Comparison of ENCODE assay signal across 8 cellular contexts in the genomic region with DNA sequence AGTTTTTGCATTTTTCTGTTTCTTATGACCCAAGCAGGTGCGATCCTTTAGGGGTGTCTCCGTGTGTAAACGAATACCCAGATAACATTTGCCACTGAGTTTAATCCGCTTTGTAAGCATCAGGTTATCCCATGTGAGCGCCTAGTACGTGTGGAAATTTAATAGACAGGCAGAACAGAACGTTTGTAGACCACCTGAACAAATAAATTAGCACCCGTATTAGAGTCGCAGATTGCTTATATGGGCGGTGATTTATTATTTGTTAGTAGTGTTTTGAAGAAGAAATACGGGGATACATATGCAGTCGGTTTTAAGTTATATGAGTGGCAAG. TPM values are rescaled to one million over a fixed set of nuclear protein-coding genes. Genes with fewer than 3 reads are reported as not detected.
A peak's percentile ranks its signal among the peaks of the same experiment; 100 is the strongest.
DNase-seq lines count a peak whose midpoint lies in the region; ATAC-seq and TF ChIP-seq lines count a peak whose summit lies in the region.

No MANE protein-coding gene starts in this region.

- H3K4me1 ChIP-seq in ES-I3 (ENCODE audit: insufficient read depth, low read length) (no peaks in the 10 kb centered on the region), H9 (ENCODE audit: insufficient read depth, low read length) (no peaks in the 10 kb centered on the region), psoas muscle (peaks cover 23% of the 10 kb centered on the region)

- H3K79me2 ChIP-seq in H9 (ENCODE audit: insufficient read depth, low read length) = peaks cover 18% of the 10 kb centered on the region

- H3K56ac ChIP-seq in H9 (ENCODE audit: insufficient read length, low read depth, low read length) = no peak overlapping the region

- no peak overlapping the region for H4K91ac ChIP-seq in H9 (ENCODE audit: insufficient read length, low read depth, low read length)

- H3K23ac ChIP-seq in H9 (ENCODE audit: insufficient read length, low read depth, low read length) = no peak overlapping the region

- H3K27me3 ChIP-seq in H9 (ENCODE audit: insufficient read depth, low read length) (no peaks in the 10 kb centered on the region), psoas muscle (ENCODE audit: insufficient read depth in 3 of 3, low read length in 2 of 3) (no peaks in the 10 kb centered on the region)

- no peaks in the 10 kb centered on the region for H3K23me2 ChIP-seq in H9 (ENCODE audit: insufficient read length, low read depth, low read length, poor library complexity, severe bottlenecking)

- ATAC-seq in psoas muscle = peak; percentile 27 to 63 (median 32)

- peak overlapping the region; percentile 69 for H3K9ac ChIP-seq in ES-I3 (ENCODE audit: low read depth, low read length)
- peak overlapping the region; percentile 87 for H3K9ac ChIP-seq in H9 (ENCODE audit: extremely low read depth, insufficient read length, low read length)

- no peak overlapping the region for H4K5ac ChIP-seq in H9 (ENCODE audit: insufficient read length, low read depth, low read length)

- no peak overlapping the region for H2BK120ac ChIP-seq in H9 (ENCODE audit: low read depth, low read length, poor library complexity, severe bottlenecking)

- no peak overlapping the region for H3K27ac Mint-ChIP-seq in H9

- peaks cover 7 to 18% of the 10 kb centered on the region in 2 experiments; a peak in 3 of 4 replicates for H3K4me1 Mint-ChIP-seq in H9

- peak overlapping the region; percentile 79 for H3K4me3 ChIP-seq in epithelial cell of proximal tubule (ENCODE audit: low read depth, low read length)
- peak overlapping the region; percentile 94 for H3K4me3 ChIP-seq in psoas muscle

- no CpG with 5 or more reads among the region's 12 CpGs for WGBS in H9 (ENCODE audit: extremely low coverage, insufficient read length, low lambda C conversion rate)
- 0 to 1% (median 0%) methylated on average over 12 of the region's 12 CpGs for WGBS in psoas muscle, 3 donors

- no peak overlapping the region for H3K4ac ChIP-seq in H9 (ENCODE audit: low read depth, low read length)

- H2AFZ ChIP-seq in H9 (ENCODE audit: low read length) = peak overlapping the region; percentile 51

- no peaks in the 10 kb centered on the region for H3K27me3 Mint-ChIP-seq in H9 (ENCODE audit: low read depth)

- H4K20me1 ChIP-seq in H9 (ENCODE audit: control insufficient read depth, insufficient read depth, insufficient read length) = no peaks in the 10 kb centered on the region

- no peak overlapping the region for H2BK15ac ChIP-seq in H9 (ENCODE audit: low read depth, low read length)

- peak overlapping the region; percentile 70 for H3K4me2 ChIP-seq in H9 (ENCODE audit: insufficient read depth, insufficient read length, low read length)

- H3K9me3 ChIP-seq in ES-I3 (ENCODE audit: control insufficient read depth, insufficient read depth, low read length) (no peaks in the 10 kb centered on the region), H9 (ENCODE audit: control insufficient read depth, low read depth, low read length) (no peaks in the 10 kb centered on the region), psoas muscle (no peaks in the 10 kb centered on the region)

- intact Hi-C loops in psoas muscle (cut with DNase I) = loop anchor here (2.0 to 10.0 kb wide), 2 partner anchors 29 to 1081 kb away; a partner anchor contains a TSS

- H3K9me3 Mint-ChIP-seq in H9 = no peaks in the 10 kb centered on the region

- TF ChIP-seq CTCF in H9 (conservative IDR thresholded peaks at IDR 0.05) = no peak
- no peak for TF ChIP-seq CTCF in epithelial cell of proximal tubule (conservative IDR thresholded peaks at IDR 0.05; ENCODE audit: low read depth, low read length)
- TF ChIP-seq CTCF in psoas muscle (IDR thresholded peaks at IDR 0.05) = no peak

- no peak overlapping the region for H3K4me3 Mint-ChIP-seq in H9

- no peak overlapping the region for H2BK12ac ChIP-seq in H9 (ENCODE audit: insufficient read length, low read depth, low read length)

- no peak overlapping the region for H2BK5ac ChIP-seq in H9 (ENCODE audit: insufficient read length, low read length)

- peaks cover 5 to 19% (median 13%) of the 10 kb centered on the region in 3 experiments; a peak in 5 of 7 replicates for H3K36me3 Mint-ChIP-seq in H9 (ENCODE audit: insufficient read depth in 1 of 3, low read depth in 3 of 3)

- no peak overlapping the region for H2BK20ac ChIP-seq in H9 (ENCODE audit: low read depth, low read length, poor library complexity, severe bottlenecking)

- H3K79me1 ChIP-seq in H9 (ENCODE audit: insufficient read depth, low read depth, low read length, poor library complexity, severe bottlenecking) = no peaks in the 10 kb centered on the region

- H2AK5ac ChIP-seq in H9 (ENCODE audit: insufficient read length, low read length) = no peak overlapping the region

- no peaks in the 10 kb centered on the region for H3K36me3 ChIP-seq in ES-I3 (ENCODE audit: insufficient read depth, low read length)
- H3K36me3 ChIP-seq in psoas muscle (ENCODE audit: insufficient read depth in 1 of 2, low read depth in 1 of 2) = peaks cover 3 to 28% of the 10 kb centered on the region in 2 donors

- no peak for DNase-seq in H9
- DNase-seq in NCI-H1092 (lab: John Stamatoyannopoulos, UW) = peak; percentile 32
- no peak for DNase-seq in epithelial cell of proximal tubule (ENCODE audit: low read depth)
- no peak for DNase-seq in psoas muscle
- DNase-seq in NCI-H1436 treated with DMSO at 0.1 percent for 48 hours (lab: John Stamatoyannopoulos, UW) = no peak
- no peak for DNase-seq in GOT3 (lab: John Stamatoyannopoulos, UW)
- DNase-seq in SIG-M5 treated with dmso at 0.1 percent for 504 hours (lab: John Stamatoyannopoulos, UW; ENCODE audit: unreplicated experiment) = no peak

- no peak overlapping the region for H3K18ac ChIP-seq in H9 (ENCODE audit: insufficient read length, low read depth, low read length)

- H4K8ac ChIP-seq in H9 (replicated peaks; ENCODE audit: insufficient read length, low read depth, low read length) = no peak overlapping the region

- no peak overlapping the region for H3T11ph ChIP-seq in H9 (ENCODE audit: low read length)

- H3K27ac ChIP-seq in H9 (ENCODE audit: insufficient read length, low read depth, low read length) (no peak overlapping the region), psoas muscle (peak overlapping the region; percentile 94)

- no peak overlapping the region for H3K14ac ChIP-seq in H9 (ENCODE audit: insufficient read depth, low read length)

RNA-seq across cellular contexts. Expression of a gene that starts 0.3 kb away (rescaled TPM):
- total RNA-seq in H9 (2021) (1.6 and 1.9 TPM in 2 replicates), epithelial cell of proximal tubule (1.2 and 1.5 TPM in 2 replicates), psoas muscle (1 to 10 TPM in 3 of 4 donors, under 1 TPM in 1; 0.78 to 2.3 (median 1.6) TPM)
- 1 to 10 TPM in 2 of 3 donors, under 1 TPM in 1; 0.49 to 4.0 (median 1.8) TPM for polyA plus RNA-seq in psoas muscle

RNA-seq across cellular contexts. Expression of a gene that starts 0.5 kb away (rescaled TPM):
- 108 TPM in 2 replicates for total RNA-seq in H9 (2021)
- total RNA-seq in epithelial cell of proximal tubule = 20.4 and 27.6 TPM in 2 replicates
- 10 to 100 TPM; 34.6 to 68.0 (median 58.3) TPM for total RNA-seq in psoas muscle
- polyA plus RNA-seq in psoas muscle = 10 to 100 TPM; 22.7 to 48.7 (median 43.0) TPM

RNA-seq across cellular contexts. Expression of a gene that starts 10.2 kb away (rescaled TPM):
- total RNA-seq in H9 (2021) = not detected in 2 replicates
- total RNA-seq in epithelial cell of proximal tubule = 0.07 TPM in 1 of 2 replicates, not detected in the other
- total RNA-seq in psoas muscle = not detected
- under 1 TPM in 2 of 3 donors, not detected in 1; 0.04 to 0.05 TPM for polyA plus RNA-seq in psoas muscle

RNA-seq across cellular contexts. Expression of a gene that starts 39.5 kb away (rescaled TPM):
- total RNA-seq in H9 (2021) (not detected in 2 replicates), epithelial cell of proximal tubule (0.14 TPM in 1 of 2 replicates, not detected in the other), psoas muscle (under 1 TPM in 2 of 4 donors, not detected in 2; 0.17 to 0.19 TPM)
- under 1 TPM; 0.14 to 0.39 (median 0.17) TPM for polyA plus RNA-seq in psoas muscle
